ENCODE assay signal across 34 cellular contexts in genomic region chr18:5207471-5207870, GRCh38. TPM values are rescaled to one million over a fixed set of nuclear protein-coding genes. Genes with fewer than 3 reads are reported as not detected.
"Had no signal": no experiment of that assay in that cellular context is flagged by ENCODE, and none has a peak within 500 bp of the region (broad histone marks: within the 10 kb centered on the region; RNA-seq: fewer than 3 reads in every experiment).

No MANE protein-coding gene starts in this region.

- H3K4me1 Mint-ChIP-seq: activated B cell treated with CpG ODN at 0.5 μM for 24 hours; activated CD4-positive, alpha-beta T cell treated with anti-CD3 and anti-CD28 coated beads, Interleukin-2, amount 10 ng/mL, durations not matched to agents 24 days and 14 days; activated naive CD4-positive, alpha-beta T cell treated with anti-CD3 and anti-CD28 coated beads, Interleukin-2, amount 10 ng/mL, durations not matched to agents 7 days and 5 days had no signal

- H3K27me3 Mint-ChIP-seq: activated CD4-positive, alpha-beta T cell treated with anti-CD3 and anti-CD28 coated beads, Interleukin-2, amount 10 ng/mL, durations not matched to agents 24 days and 14 days; activated CD8-positive, alpha-beta T cell treated with anti-CD3 and anti-CD28 coated beads for 36 hours; activated naive CD4-positive, alpha-beta T cell treated with anti-CD3 and anti-CD28 coated beads, Interleukin-2, amount 10 ng/mL, durations not matched to agents 7 days and 5 days; activated naive CD4-positive, alpha-beta T cell treated with anti-CD3 and anti-CD28 coated beads, Interleukin-2, amount 50 U/mL, for 24 hours; activated naive CD8-positive, alpha-beta T cell had no signal

- H3K4me3 Mint-ChIP-seq: activated B cell treated with CpG ODN at 0.5 μM for 24 hours; activated CD4-positive, alpha-beta memory T cell treated with anti-CD3 and anti-CD28 coated beads for 36 hours; activated CD4-positive, alpha-beta T cell treated with anti-CD3 and anti-CD28 coated beads, Interleukin-2, amount 10 ng/mL, durations not matched to agents 24 days and 14 days; activated CD8-positive, alpha-beta T cell treated with anti-CD3 and anti-CD28 coated beads for 36 hours; activated naive CD4-positive, alpha-beta T cell treated with anti-CD3 and anti-CD28 coated beads, Interleukin-2, amount 10 ng/mL, durations not matched to agents 7 days and 5 days; activated naive CD4-positive, alpha-beta T cell treated with anti-CD3 and anti-CD28 coated beads, Interleukin-2, amount 50 U/mL, for 24 hours; activated naive CD8-positive, alpha-beta T cell; T-helper 1 cell treated with Interleukin-12 subunit alpha and Interleukin-12 subunit beta and Interleukin-4 antibody, amounts not matched to agents 30 μg/mL and 1 μg/mL, for 36 hours; T-helper 2 cell treated with Interferon-gamma antibody and Interleukin-4, amounts not matched to agents 5 μg/mL and 100 μg/mL, for 36 hours had no signal

- H3K4me1 ChIP-seq: adrenal gland, body of pancreas, breast epithelium had no signal

- H3K9me3 ChIP-seq: adrenal gland, body of pancreas, breast epithelium had no signal

- H3K27me3 ChIP-seq: adrenal gland, body of pancreas, brain microvascular endothelial cell, breast epithelium had no signal

- H3K36me3 Mint-ChIP-seq: activated CD4-positive, alpha-beta memory T cell treated with anti-CD3 and anti-CD28 coated beads for 36 hours; activated naive CD4-positive, alpha-beta T cell treated with anti-CD3 and anti-CD28 coated beads, Interleukin-2, amount 10 ng/mL, durations not matched to agents 7 days and 5 days; activated naive CD8-positive, alpha-beta T cell had no signal

- H3K4me3 ChIP-seq: adrenal gland, body of pancreas, breast epithelium had no signal

- H3K9me3 Mint-ChIP-seq: activated B cell treated with CpG ODN at 0.5 μM for 24 hours; activated CD4-positive, alpha-beta memory T cell treated with anti-CD3 and anti-CD28 coated beads for 36 hours; activated CD4-positive, alpha-beta T cell treated with anti-CD3 and anti-CD28 coated beads, Interleukin-2, amount 10 ng/mL, durations not matched to agents 24 days and 14 days; activated CD8-positive, alpha-beta T cell treated with anti-CD3 and anti-CD28 coated beads for 36 hours; activated naive CD4-positive, alpha-beta T cell treated with anti-CD3 and anti-CD28 coated beads, Interleukin-2, amount 10 ng/mL, durations not matched to agents 7 days and 5 days; activated naive CD4-positive, alpha-beta T cell treated with anti-CD3 and anti-CD28 coated beads, Interleukin-2, amount 50 U/mL, for 24 hours; activated T-helper 2 cell treated with anti-CD3 and anti-CD28 coated beads, Interferon-gamma antibody, Interleukin-2, Interleukin-4, amounts not matched to agents 10 μg/mL and 5 μg/mL and 100 μg/mL, durations not matched to agents 14 hours and 24 hours and 36 hours; T-helper 1 cell treated with Interleukin-12 subunit alpha and Interleukin-12 subunit beta and Interleukin-4 antibody, amounts not matched to agents 30 μg/mL and 1 μg/mL, for 36 hours; T-helper 2 cell treated with Interferon-gamma antibody and Interleukin-4, amounts not matched to agents 5 μg/mL and 100 μg/mL, for 36 hours had no signal

- DNase-seq: activated B cell treated with CpG ODN at 0.5 μM for 24 hours; activated CD4-positive, alpha-beta memory T cell treated with anti-CD3 and anti-CD28 coated beads for 36 hours; activated CD4-positive, alpha-beta T cell treated with anti-CD3 and anti-CD28 coated beads for 4 hours; activated CD4-positive, alpha-beta T cell treated with anti-CD3 and anti-CD28 coated beads, Interleukin-2, amount 10 ng/mL, durations not matched to agents 24 days and 14 days; activated CD4-positive, alpha-beta T cell treated with anti-CD3 and anti-CD28 coated beads, Interleukin-2, amount 50 U/mL, for 1 hour; activated CD4-positive, alpha-beta T cell treated with anti-CD3 and anti-CD28 coated beads, Interleukin-2, amount 50 U/mL, for 4 hours; activated CD4-positive, CD25-positive, alpha-beta regulatory T cell treated with anti-CD3 and anti-CD28 coated beads, Interleukin-2, amount 50 U/mL, for 72 hours; activated CD8-positive, alpha-beta memory T cell treated with anti-CD3 and anti-CD28 coated beads, Interleukin-2, amount 50 U/mL, for 4 hours; activated CD8-positive, alpha-beta T cell treated with anti-CD3 and anti-CD28 coated beads for 36 hours; activated effector memory CD4-positive, alpha-beta T cell treated with Interleukin-2 at 50 U/mL for 16 hours; activated gamma-delta T cell; activated naive CD4-positive, alpha-beta T cell treated with anti-CD3 and anti-CD28 coated beads, Interleukin-2, amount 10 ng/mL, durations not matched to agents 7 days and 5 days; activated naive CD4-positive, alpha-beta T cell treated with Interleukin-2 at 50 U/mL for 16 hours; activated T-cell treated with anti-CD3 and anti-CD28 coated beads for 4 hours; activated T-cell treated with anti-CD3 and anti-CD28 coated beads, Interleukin-2, amount 50 U/mL, for 1 hour; activated T-cell treated with anti-CD3 and anti-CD28 coated beads, Interleukin-2, amount 50 U/mL, for 48 hours; adrenal gland; amniotic stem cell; aorta; body of pancreas; brain microvascular endothelial cell; central memory CD4-positive, alpha-beta T cell; T-helper 1 cell; T-helper 9 cell had no signal

- H3K36me3 ChIP-seq: adrenal gland, brain microvascular endothelial cell, breast epithelium had no signal

- H3K27ac ChIP-seq: adrenal gland, body of pancreas, brain microvascular endothelial cell, breast epithelium, VCaP had no signal

- H3K27ac Mint-ChIP-seq: activated B cell treated with CpG ODN at 0.5 μM for 24 hours; activated CD4-positive, alpha-beta memory T cell treated with anti-CD3 and anti-CD28 coated beads for 36 hours; activated CD4-positive, alpha-beta T cell treated with anti-CD3 and anti-CD28 coated beads, Interleukin-2, amount 10 ng/mL, durations not matched to agents 24 days and 14 days; activated CD8-positive, alpha-beta T cell treated with anti-CD3 and anti-CD28 coated beads for 36 hours; activated naive CD4-positive, alpha-beta T cell treated with anti-CD3 and anti-CD28 coated beads, Interleukin-2, amount 10 ng/mL, durations not matched to agents 7 days and 5 days; activated naive CD4-positive, alpha-beta T cell treated with anti-CD3 and anti-CD28 coated beads, Interleukin-2, amount 50 U/mL, for 24 hours; activated naive CD8-positive, alpha-beta T cell; activated T-helper 2 cell treated with anti-CD3 and anti-CD28 coated beads, Interferon-gamma antibody, Interleukin-2, Interleukin-4, amounts not matched to agents 10 μg/mL and 5 μg/mL and 100 μg/mL, durations not matched to agents 14 hours and 24 hours and 36 hours; T-helper 1 cell treated with Interleukin-12 subunit alpha and Interleukin-12 subunit beta and Interleukin-4 antibody, amounts not matched to agents 30 μg/mL and 1 μg/mL, for 36 hours; T-helper 2 cell treated with Interferon-gamma antibody and Interleukin-4, amounts not matched to agents 5 μg/mL and 100 μg/mL, for 36 hours had no signal

RNA-seq across cellular contexts. Expression of gene AKAIN1, which starts 10.4 kb away (rescaled TPM):
- total RNA-seq: activated B cell treated with CpG ODN at 0.5 μM for 24 hours; activated CD4-positive, alpha-beta memory T cell treated with anti-CD3 and anti-CD28 coated beads for 36 hours; activated CD4-positive, alpha-beta T cell treated with anti-CD3 and anti-CD28 coated beads, Interleukin-2, amount 10 ng/mL, durations not matched to agents 24 days and 14 days; activated CD8-positive, alpha-beta memory T cell treated with anti-CD3 and anti-CD28 coated beads for 36 hours; activated CD8-positive, alpha-beta T cell treated with anti-CD3 and anti-CD28 coated beads for 36 hours; activated T-helper 2 cell treated with anti-CD3 and anti-CD28 coated beads, Interferon-gamma antibody, Interleukin-2, Interleukin-4, amounts not matched to agents 10 μg/mL and 5 μg/mL and 100 μg/mL, durations not matched to agents 14 hours and 24 hours and 36 hours; aorta; astrocyte; breast epithelium; cardiac septum had no signal
- polyA plus RNA-seq: aorta had no signal
